In genomic region chr20:46363874-46364669, GRCh38 we compare ENCODE assay signal across 8 cellular contexts. TPM values are rescaled to one million over a fixed set of nuclear protein-coding genes. Genes with fewer than 3 reads are reported as not detected.
A peak's percentile ranks its signal among the peaks of the same experiment; 100 is the strongest.
DNase-seq lines count a peak whose midpoint lies in the region; ATAC-seq and TF ChIP-seq lines count a peak whose summit lies in the region.

No MANE protein-coding gene starts in this region.

- no peak overlapping the region for H3K23ac ChIP-seq in mesendoderm (ENCODE audit: low read length)

- peak overlapping the region; percentile 80 for H3K9ac ChIP-seq in endocrine pancreas (ENCODE audit: control insufficient read depth, insufficient read depth, low read length)
- peak overlapping the region; percentile 96 for H3K9ac ChIP-seq in mesendoderm (ENCODE audit: low read length)

- peak overlapping the region; percentile 16 for H2BK120ac ChIP-seq in mesendoderm (ENCODE audit: low read depth, low read length)

- H3K4me1 ChIP-seq in endocrine pancreas (ENCODE audit: control insufficient read depth, insufficient read depth, low read length) (peaks cover 7% of the 10 kb centered on the region), mesendoderm (ENCODE audit: control insufficient read depth, low read depth, low read length) (peaks cover 2% of the 10 kb centered on the region)

- H3K4me2 ChIP-seq in mesendoderm (ENCODE audit: low read length) = peak overlapping the region; percentile 88

- H3K18ac ChIP-seq in mesendoderm (ENCODE audit: low read length) = peak overlapping the region; percentile 94

- peak overlapping the region; percentile 93 for H3K4ac ChIP-seq in mesendoderm (ENCODE audit: low read depth, low read length)

- TF ChIP-seq CTCF in C4-2B (conservative IDR thresholded peaks at IDR 0.05) = no peak

- H3K36me3 ChIP-seq in endocrine pancreas (ENCODE audit: control insufficient read depth, insufficient read depth, low read length) = peaks cover 4% of the 10 kb centered on the region
- peaks cover 6% of the 10 kb centered on the region for H3K36me3 ChIP-seq in mesendoderm (ENCODE audit: control insufficient read depth, insufficient read depth, low read length)

- H2BK15ac ChIP-seq in mesendoderm (replicated peaks; ENCODE audit: low read depth) = no peak overlapping the region

- H3K27me3 ChIP-seq in endocrine pancreas (ENCODE audit: control insufficient read depth, insufficient read depth, low read length) (no peaks in the 10 kb centered on the region), mesendoderm (ENCODE audit: insufficient read depth, low read length, poor library complexity) (no peaks in the 10 kb centered on the region)

- peak; percentile 82 for ATAC-seq in GM19372 (IDR thresholded peaks at IDR 0.05; ENCODE audit: low read depth, unreplicated experiment)

- H3K4me3 ChIP-seq in endocrine pancreas (ENCODE audit: control insufficient read depth, insufficient read depth, low read length) (peak overlapping the region; percentile 72), mesendoderm (ENCODE audit: low read length) (peak overlapping the region; percentile 88)

- peak overlapping the region; percentile 96 for H3K56ac ChIP-seq in mesendoderm (ENCODE audit: low read length)

- H3K27ac ChIP-seq in C4-2B (peak overlapping the region; percentile 97), mesendoderm (ENCODE audit: low read depth, low read length) (peak overlapping the region; percentile 87)

- DNase-seq in HK-2 (ENCODE audit: unreplicated experiment) = peak; percentile 90
- DNase-seq in NOMO-1 treated with dmso at 0.1 percent for 144 hours (lab: John Stamatoyannopoulos, UW; ENCODE audit: unreplicated experiment) = peak; percentile 74
- peak; percentile 59 for DNase-seq in activated CD8-positive, alpha-beta memory T cell treated with anti-CD3 and anti-CD28 coated beads, Interleukin-2, amount 50 U/mL, for 1 hour (ENCODE audit: extremely low read depth)
- DNase-seq in mesendoderm = peak; percentile 96
- peak; percentile 65 for DNase-seq in stimulated activated CD8-positive, alpha-beta memory T cell treated with anti-CD3 and anti-CD28 coated beads, Interleukin-12 subunit alpha, Interleukin-12 subunit beta, amount 100 ng/mL, for 24 hours (ENCODE audit: extremely low read depth)

- H3K79me2 ChIP-seq in mesendoderm (ENCODE audit: control insufficient read depth, insufficient read depth, low read length) = peaks cover 14% of the 10 kb centered on the region

- H4K8ac ChIP-seq in mesendoderm (ENCODE audit: low read depth, low read length) = peak overlapping the region; percentile 83

- no peaks in the 10 kb centered on the region for H3K9me3 ChIP-seq in endocrine pancreas (ENCODE audit: control insufficient read depth, low read length)

- WGBS in mesendoderm (ENCODE audit: extremely low coverage, insufficient coverage, low lambda C conversion rate) = no CpG with 5 or more reads among the region's 64 CpGs

- no peak overlapping the region for H2AK5ac ChIP-seq in mesendoderm (ENCODE audit: low read length)

- no peak overlapping the region for H4K5ac ChIP-seq in mesendoderm (ENCODE audit: low read length)

- H2BK5ac ChIP-seq in mesendoderm (ENCODE audit: low read length) = no peak overlapping the region

- H3K79me1 ChIP-seq in mesendoderm (ENCODE audit: low read length) = peaks cover 22% of the 10 kb centered on the region

RNA-seq across cellular contexts. Expression of gene ELMO2, which starts 42.3 kb away (rescaled TPM):
- 15.8 TPM for polyA plus RNA-seq in mesendoderm (2013, experiment 1 of 2)
- polyA plus RNA-seq in mesendoderm (2013, experiment 2 of 2) = 14.4 TPM

RNA-seq across cellular contexts. Expression of gene CDH22, which starts 55.8 kb away (rescaled TPM):
- polyA plus RNA-seq in mesendoderm (2013, experiment 1 of 2) = 0.08 TPM
- 0.01 TPM for polyA plus RNA-seq in mesendoderm (2013, experiment 2 of 2)

Comparison
In these comparisons a context has a peak if more than half of its experiments do, and no peak if none do; other contexts are left out.
1. Peak in every context shown above with its lines: DNase-seq, ATAC-seq, H3K4me3 ChIP-seq and H3K27ac ChIP-seq.